In genomic region chr3:25665646-25666136, GRCh38 we compare ENCODE assay signal across 8 cellular contexts. TPM values are rescaled to one million over a fixed set of nuclear protein-coding genes. Genes with fewer than 3 reads are reported as not detected.
DNase-seq lines count a peak whose midpoint lies in the region; ATAC-seq and TF ChIP-seq lines count a peak whose summit lies in the region.

No MANE protein-coding gene starts in this region.

- H3K9me3 Mint-ChIP-seq in naive thymus-derived CD8-positive, alpha-beta T cell = peaks cover 0 to 3% (median 0%) of the 10 kb centered on the region in 9 donors

- peak in 1 of 2 donors; percentile 4 for ATAC-seq in naive thymus-derived CD8-positive, alpha-beta T cell
- ATAC-seq in GM18502 (IDR thresholded peaks at IDR 0.05; ENCODE audit: poor library complexity, unreplicated experiment) (no peak), GM19467 (IDR thresholded peaks at IDR 0.05; ENCODE audit: unreplicated experiment) (no peak), HG02759 (IDR thresholded peaks at IDR 0.05; ENCODE audit: unreplicated experiment) (no peak)

- in situ Hi-C loops in mammary epithelial cell (cut with MboI; ENCODE audit: low sequenced_read_pairs in 2 of 2) = loop anchor here in 1 of 2 donors (25.0 kb wide), 1 partner anchor 197 kb away; no protein-coding TSS in a partner anchor

- CTCF ChIA-PET in mammary epithelial cell (lab: Charles Lee; ENCODE audit: low non-redundant PET) = no interaction called here

- H3K4me2 ChIP-seq in mammary epithelial cell (ENCODE audit: insufficient read depth, low read depth, low read length) = peak overlapping the region; percentile 75

- peaks cover 36% of the 10 kb centered on the region for H3K79me2 ChIP-seq in mammary epithelial cell (ENCODE audit: insufficient read depth, low read length)

- dilution Hi-C loops in mammary epithelial cell (cut with HindIII; ENCODE audit: low sequenced_read_pairs) = no loop called here

- DNase-seq in BE2C = no peak
- peak; percentile 32 to 56 for DNase-seq in Kasumi-1 (lab: John Stamatoyannopoulos, UW)
- no peak for DNase-seq in mammary epithelial cell
- DNase-seq in naive thymus-derived CD8-positive, alpha-beta T cell = peak in 3 of 10 donors; percentile 40 to 44 (median 44)
- no peak for DNase-seq in GM03348 (ENCODE audit: low spot score)

- no peaks in the 10 kb centered on the region for H3K9me3 ChIP-seq in BE2C
- no peaks in the 10 kb centered on the region for H3K9me3 ChIP-seq in mammary epithelial cell (replicated peaks; ENCODE audit: insufficient read depth, low read length)

- peaks cover 3 to 8% (median 5%) of the 10 kb centered on the region in 3 donors for H3K36me3 Mint-ChIP-seq in naive thymus-derived CD8-positive, alpha-beta T cell

- peak overlapping the region; percentile 100 for H2AFZ ChIP-seq in mammary epithelial cell (ENCODE audit: low read depth, low read length)

- POLR2A ChIA-PET in naive thymus-derived CD8-positive, alpha-beta T cell (lab: Charles Lee) = interaction anchor here (0.6 to 1.9 kb wide), 6 partner anchors 10 to 1818 kb away, joined by 3 to 14 read pairs (median 3); partner anchors contain the start of genes NGLY1 and SLC4A7

- BruUV-seq in mammary epithelial cell (replicated peaks; lab: Mats Ljungman, UMichigan) = no TSS peak

- H3K27ac ChIP-seq in mammary epithelial cell (ENCODE audit: insufficient read depth, low read depth, low read length) = peak overlapping the region; percentile 25

- H3K27me3 Mint-ChIP-seq in naive thymus-derived CD8-positive, alpha-beta T cell = peaks cover 0 to 2% (median 0%) of the 10 kb centered on the region in 5 donors

- H3K4me1 ChIP-seq in BE2C = no peaks in the 10 kb centered on the region
- H3K4me1 ChIP-seq in mammary epithelial cell (ENCODE audit: insufficient read depth, low read length) = peaks cover 11% of the 10 kb centered on the region

- no peaks in the 10 kb centered on the region for H3K27me3 ChIP-seq in BE2C
- no peaks in the 10 kb centered on the region for H3K27me3 ChIP-seq in mammary epithelial cell (ENCODE audit: insufficient read depth, low read length)

- H4K20me1 ChIP-seq in mammary epithelial cell (ENCODE audit: insufficient read depth, low read length) = peaks cover 2% of the 10 kb centered on the region

- WGBS in mammary epithelial cell (ENCODE audit: low coverage, missing lambda C conversion rate) = 75% methylated on average over 4 of the region's 4 CpGs

- H3K36me3 ChIP-seq in BE2C = no peaks in the 10 kb centered on the region
- H3K36me3 ChIP-seq in mammary epithelial cell (ENCODE audit: insufficient read depth, low read length) = no peaks in the 10 kb centered on the region

- H3K27ac Mint-ChIP-seq in naive thymus-derived CD8-positive, alpha-beta T cell = peak overlapping the region; percentile 98 to 100 (median 100)

- H3K4me3 Mint-ChIP-seq in naive thymus-derived CD8-positive, alpha-beta T cell = peak overlapping the region; percentile 93 to 100 (median 99)

- TF ChIP-seq CTCF in BE2C (IDR thresholded peaks at IDR 0.05; ENCODE audit: low read depth, low read length) (no peak), mammary epithelial cell (conservative IDR thresholded peaks at IDR 0.05 in 1 of 2, IDR thresholded peaks at IDR 0.05 in 1 of 2; ENCODE audit: extremely low read depth in 1 of 2, insufficient read depth in 1 of 2, low read depth in 1 of 2, low read length in 2 of 2) (no peak)

- intact Hi-C loops in mammary epithelial cell (cut with micrococcal nuclease) = loop anchor here (2.0 to 10.0 kb wide), 2 partner anchors 79 to 117 kb away; partner anchors contain the start of gene NGLY1

- peaks cover 23 to 55% (median 44%) of the 10 kb centered on the region in 4 donors for H3K4me1 Mint-ChIP-seq in naive thymus-derived CD8-positive, alpha-beta T cell

- H3K4me3 ChIP-seq in BE2C (ENCODE audit: low read depth, low read length) (peak overlapping the region; percentile 79), mammary epithelial cell (replicated peaks in 1 of 3; ENCODE audit: insufficient read depth in 1 of 3, low read depth in 2 of 3, low read length in 3 of 3) (peak overlapping the region in 2 of 3 experiments; percentile 65 to 93)

- H3K9ac ChIP-seq in mammary epithelial cell (ENCODE audit: insufficient read depth, low read length) = no peak overlapping the region

RNA-seq across cellular contexts. Expression of gene TOP2B, which starts 1.0 kb away (rescaled TPM):
- 18.1 TPM for polyA plus RNA-seq in BE2C (2012; ENCODE audit: insufficient read depth, insufficient read length, low read depth)
- 10 to 100 TPM; 46.3 to 72.4 TPM for total RNA-seq in mammary epithelial cell
- polyA plus RNA-seq in mammary epithelial cell = 19.2 TPM
- polyA minus RNA-seq in mammary epithelial cell = 42.4 TPM
- 100 to 1,000 TPM; 187 to 199 TPM for total RNA-seq in naive thymus-derived CD8-positive, alpha-beta T cell
- polyA plus RNA-seq in naive thymus-derived CD8-positive, alpha-beta T cell = 100 to 1,000 TPM in 1 of 3 donors, 10 to 100 TPM in 2; 65.7 to 122 (median 79.4) TPM

Comparison
In these comparisons a context has a peak if more than half of its experiments do, and no peak if none do; other contexts are left out.
1. DNase-seq: peak in Kasumi-1 (2 of 2); none in BE2C (single experiment), mammary epithelial cell (single experiment) and GM03348 (single experiment).